17 cellular contexts compared by ENCODE assay signal in genomic region chr18:61334951-61335736, GRCh38. TPM values are rescaled to one million over a fixed set of nuclear protein-coding genes. Genes with fewer than 3 reads are reported as not detected.
A peak's percentile ranks its signal among the peaks of the same experiment; 100 is the strongest.
DNase-seq lines count a peak whose midpoint lies in the region; ATAC-seq and TF ChIP-seq lines count a peak whose summit lies in the region.
"Had no signal": no experiment of that assay in that cellular context is flagged by ENCODE, and none has a peak within 500 bp of the region (broad histone marks: within the 10 kb centered on the region; RNA-seq: fewer than 3 reads in every experiment).

No MANE protein-coding gene starts in this region.

- H3K18ac ChIP-seq in mesendoderm (ENCODE audit: low read length): no peak overlapping the region

- H3K9me3 ChIP-seq in HUES48 (ENCODE audit: control insufficient read depth, insufficient read depth, low read length): no peaks in the 10 kb centered on the region
- no peaks in the 10 kb centered on the region for H3K9me3 ChIP-seq in right cardiac atrium (ENCODE audit: control insufficient read depth, low read length)
- H3K9me3 ChIP-seq: sigmoid colon, stomach had no signal

- H4K8ac ChIP-seq in mesendoderm (ENCODE audit: low read depth, low read length): no peak overlapping the region

- WGBS in mesendoderm (ENCODE audit: extremely low coverage, insufficient coverage, low lambda C conversion rate): no CpG with 5 or more reads among the region's 11 CpGs
- WGBS in right cardiac atrium: 49% methylated on average over 11 of the region's 11 CpGs

- H3K4me2 ChIP-seq in mesendoderm (ENCODE audit: low read length): no peak overlapping the region

- H2BK15ac ChIP-seq in mesendoderm (replicated peaks; ENCODE audit: low read depth): no peak overlapping the region

- TF ChIP-seq CTCF in GM10266 (IDR thresholded peaks at IDR 0.05; ENCODE audit: control insufficient read depth, insufficient read depth, low read depth, missing control alignments): no peak

- peaks cover 42% of the 10 kb centered on the region for H3K27me3 ChIP-seq in HUES48 (ENCODE audit: control insufficient read depth, insufficient read depth, low read length)
- peaks cover 2% of the 10 kb centered on the region for H3K27me3 ChIP-seq in layer of hippocampus (ENCODE audit: control insufficient read depth, insufficient read depth, low read length)
- H3K27me3 ChIP-seq in mesendoderm (ENCODE audit: insufficient read depth, low read length, poor library complexity): peaks cover 3% of the 10 kb centered on the region
- no peaks in the 10 kb centered on the region for H3K27me3 ChIP-seq in right cardiac atrium (ENCODE audit: control insufficient read depth, insufficient read depth)

- no peaks in the 10 kb centered on the region for H3K79me2 ChIP-seq in mesendoderm (ENCODE audit: control insufficient read depth, insufficient read depth, low read length)

- H2AK5ac ChIP-seq in mesendoderm (ENCODE audit: low read length): no peak overlapping the region

- no peak overlapping the region for H2BK5ac ChIP-seq in mesendoderm (ENCODE audit: low read length)

- H3K4me3 ChIP-seq in HUES48 (ENCODE audit: low read depth, low read length) (peak overlapping the region; percentile 74), mesendoderm (ENCODE audit: low read length) (no peak overlapping the region), right cardiac atrium (ENCODE audit: low read length) (no peak overlapping the region)

- H3K9ac ChIP-seq in HUES48 (ENCODE audit: low read depth, low read length) (no peak overlapping the region), mesendoderm (ENCODE audit: low read length) (no peak overlapping the region)

- H3K27ac ChIP-seq in HUES48 (ENCODE audit: low read depth, low read length) (no peak overlapping the region), layer of hippocampus (ENCODE audit: low read depth, low read length) (peak overlapping the region; percentile 90), mesendoderm (ENCODE audit: low read depth, low read length) (no peak overlapping the region), right cardiac atrium (ENCODE audit: low read length) (no peak overlapping the region)
- H3K27ac ChIP-seq: HL-60, sigmoid colon, stomach had no signal

- no peak for ATAC-seq in right cardiac atrium
- ATAC-seq: activated naive CD4-positive, alpha-beta T cell treated with anti-CD3 and anti-CD28 coated beads, Interleukin-2, amount 50 U/mL, for 72 hours; esophagus mucosa had no signal

- H3K4me1 ChIP-seq in HUES48 (ENCODE audit: control insufficient read depth, insufficient read depth, low read length) (peaks cover 3% of the 10 kb centered on the region; the same call in 1 of the 2 replicates), mesendoderm (ENCODE audit: control insufficient read depth, low read depth, low read length) (peaks cover 2% of the 10 kb centered on the region), right cardiac atrium (ENCODE audit: control insufficient read depth, insufficient read depth, low read length) (peaks cover 5% of the 10 kb centered on the region)

- H3K79me1 ChIP-seq in mesendoderm (ENCODE audit: low read length): no peaks in the 10 kb centered on the region

- intact Hi-C loops in right cardiac atrium (cut with DNase I): no loop called here

- H4K5ac ChIP-seq in mesendoderm (ENCODE audit: low read length): no peak overlapping the region

- no peak overlapping the region for H2BK120ac ChIP-seq in mesendoderm (ENCODE audit: low read depth, low read length)

- H3K56ac ChIP-seq in mesendoderm (ENCODE audit: low read length): no peak overlapping the region

- DNase-seq in cerebellum (ENCODE audit: low spot score) (peak; percentile 5), retina (peak; percentile 52), GM10266 (ENCODE audit: extremely low spot score) (no peak), mesendoderm (no peak), right cardiac atrium (no peak)
- no peak for DNase-seq in activated CD4-positive, alpha-beta T cell treated with anti-CD3 and anti-CD28 coated beads for 1 hour
- DNase-seq: CD4-positive, CD25-positive, alpha-beta regulatory T cell; cerebellar nuclear complex; GOT3; NCI-H2029 treated with DMSO at 0.1 percent for 48 hours; sigmoid colon; stomach had no signal

- no peak overlapping the region for H3K23ac ChIP-seq in mesendoderm (ENCODE audit: low read length)

- H3K36me3 ChIP-seq in HUES48 (ENCODE audit: control insufficient read depth, insufficient read depth, low read length): no peaks in the 10 kb centered on the region
- H3K36me3 ChIP-seq in mesendoderm (ENCODE audit: control insufficient read depth, insufficient read depth, low read length): no peaks in the 10 kb centered on the region
- H3K36me3 ChIP-seq: sigmoid colon, stomach had no signal

- H3K4ac ChIP-seq in mesendoderm (ENCODE audit: low read depth, low read length): no peak overlapping the region

RNA-seq across cellular contexts. Expression of gene CDH20, which starts 1.9 kb away (rescaled TPM):
- 29.0 TPM for total RNA-seq in cerebellum
- 0.15 TPM for polyA plus RNA-seq in mesendoderm (2013, experiment 1 of 2)
- 0.18 TPM for polyA plus RNA-seq in mesendoderm (2013, experiment 2 of 2)
- total RNA-seq in right cardiac atrium: under 1 TPM in 2 of 4 donors, not detected in 2; 0.11 to 0.23 TPM
- polyA plus RNA-seq in right cardiac atrium: 0.05 TPM
- total RNA-seq: esophagus mucosa had no signal

Comparison
In these comparisons a context has a peak if more than half of its experiments do, and no peak if none do; other contexts are left out.
1. DNase-seq: peak in cerebellum (single experiment) and retina (single experiment); none in GM10266 (single experiment), activated CD4-positive, alpha-beta T cell treated with anti-CD3 and anti-CD28 coated beads for 1 hour (single experiment), mesendoderm (single experiment) and right cardiac atrium (0 of 3).
2. RNA of gene CDH20, which starts 1.9 kb away (total RNA-seq): 29.0 TPM in cerebellum (single experiment); 0.11 to 0.23 TPM in right cardiac atrium; every median in the first group is over 10 times any median in the second.